Comparison of ENCODE assay signal across 26 cellular contexts in genomic region chr10:37680716-37681616, GRCh38.
"Had no signal": no experiment of that assay in that cellular context is flagged by ENCODE, and none has a peak within 500 bp of the region (broad histone marks: within the 10 kb centered on the region; RNA-seq: fewer than 3 reads in every experiment).

No MANE protein-coding gene starts in this region.

- H3K4me2 ChIP-seq: hepatocyte had no signal

- FAIRE-seq: endothelial cell of umbilical vein, islet of Langerhans, pancreas had no signal

- DNase-seq: dermis blood vessel endothelial cell; effector memory CD4-positive, alpha-beta T cell; foreskin keratinocyte; heart left ventricle; left cardiac atrium; left lung; mesenchymal stem cell; mucosa of descending colon; naive B cell; sigmoid colon; stimulated activated CD4-positive, alpha-beta T cell treated with anti-CD3 and anti-CD28 coated beads, Interleukin-15, amount 100 ng/mL, for 24 hours; stimulated activated CD4-positive, alpha-beta T cell treated with anti-CD3 and anti-CD28 coated beads, Interleukin-2, amount 100 ng/mL, for 48 hours; stimulated activated naive B cell treated with anti-CD40 and anti-IgM and Interleukin-4, amounts not matched to agents 10 μg/mL and 1 μg/mL and 100 μg/mL, for 72 hours; stimulated activated naive CD8-positive, alpha-beta T cell treated with anti-CD3 and anti-CD28 coated beads, Interleukin-15, amount 100 ng/mL, for 72 hours; transverse colon had no signal

- H3K27me3 ChIP-seq: esophagus muscularis mucosa, foreskin keratinocyte, hepatocyte, left lung, neutrophil, pancreas, sigmoid colon, suprapubic skin, transverse colon, vagina had no signal

- H3K4me3 ChIP-seq: coronary artery, esophagus muscularis mucosa, gastroesophageal sphincter, heart left ventricle, hepatocyte, left lung, mucosa of descending colon, pancreas, sigmoid colon, suprapubic skin, transverse colon, vagina had no signal

- H2AFZ ChIP-seq: hepatocyte had no signal

- H3K9me3 ChIP-seq: esophagus muscularis mucosa, gastroesophageal sphincter, pancreas, transverse colon, vagina had no signal

- ATAC-seq: foreskin keratinocyte; gastroesophageal sphincter; heart left ventricle; left cardiac atrium; left lung; mucosa of descending colon; pancreas; right cardiac atrium; stimulated activated naive B cell treated with anti-CD40 and anti-IgM and Interleukin-4, amounts not matched to agents 10 μg/mL and 1 μg/mL and 100 μg/mL, for 72 hours; stimulated activated naive CD8-positive, alpha-beta T cell treated with anti-CD3 and anti-CD28 coated beads, Interleukin-15, amount 100 ng/mL, for 72 hours had no signal

- H3K4me1 ChIP-seq: esophagus muscularis mucosa, foreskin keratinocyte, gastroesophageal sphincter, heart left ventricle, left lung, pancreas, sigmoid colon, suprapubic skin, transverse colon, vagina had no signal

- H3K79me2 ChIP-seq: hepatocyte had no signal

- H3K36me3 ChIP-seq: esophagus muscularis mucosa, gastroesophageal sphincter, heart left ventricle, left lung, neutrophil, pancreas, sigmoid colon, suprapubic skin, transverse colon, vagina had no signal

- H3K27ac ChIP-seq: coronary artery, esophagus muscularis mucosa, foreskin keratinocyte, gastroesophageal sphincter, heart left ventricle, hepatocyte, left lung, neutrophil, pancreas, sigmoid colon, suprapubic skin, transverse colon, vagina had no signal
